In the genomic region with DNA sequence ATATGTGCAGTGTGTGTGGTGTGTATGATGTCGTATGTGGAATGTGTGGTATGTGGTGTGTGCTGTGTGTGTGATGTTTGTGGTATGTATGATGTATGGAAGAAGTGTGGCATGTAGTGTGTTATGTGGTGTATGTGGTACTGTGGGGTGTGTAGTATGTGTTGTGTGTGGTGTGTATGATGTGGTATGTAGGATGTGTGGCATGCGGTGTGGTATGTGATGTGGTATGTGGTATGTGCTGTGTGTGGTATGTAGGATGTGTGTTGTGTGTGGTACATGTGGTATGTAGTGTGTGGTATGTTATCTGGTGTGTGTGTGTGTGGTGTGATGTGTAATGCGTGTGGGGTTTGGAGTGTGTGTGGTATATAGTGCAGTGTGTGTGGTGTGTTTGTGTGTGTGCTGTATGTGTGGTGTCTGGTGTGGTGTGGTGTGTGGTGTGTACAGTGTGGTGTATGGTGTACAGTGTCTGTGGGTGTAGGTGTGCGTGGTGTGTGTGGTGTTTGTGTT, we compare ENCODE assay signal across 31 cellular contexts.
DNase-seq lines count a peak whose midpoint lies in the region; ATAC-seq and TF ChIP-seq lines count a peak whose summit lies in the region.
"Had no signal": no experiment of that assay in that cellular context is flagged by ENCODE, and none has a peak within 500 bp of the region (broad histone marks: within the 10 kb centered on the region; RNA-seq: fewer than 3 reads in every experiment).

No MANE protein-coding gene starts in this region.

- intact Hi-C loops in Right ventricle myocardium inferior (cut with DNase I), result no loop called here
- intact Hi-C loops in left ventricle myocardium superior (cut with micrococcal nuclease), result no loop called here
- intact Hi-C loops in lower lobe of right lung (cut with DNase I), result no loop called here

- no peaks in the 10 kb centered on the region for H3K9me3 ChIP-seq in lower lobe of right lung
- no peaks in the 10 kb centered on the region for H3K9me3 ChIP-seq in upper lobe of left lung
- H3K9me3 ChIP-seq: BE2C, HAP-1, tibial nerve had no signal

- no peak for TF ChIP-seq CTCF in lower lobe of right lung (IDR thresholded peaks at IDR 0.05)
- TF ChIP-seq CTCF in upper lobe of left lung (IDR thresholded peaks at IDR 0.05), result no peak

- no peaks in the 10 kb centered on the region for H3K27me3 ChIP-seq in lower lobe of right lung (ENCODE audit: low read depth)
- no peaks in the 10 kb centered on the region for H3K27me3 ChIP-seq in upper lobe of left lung
- H3K27me3 ChIP-seq: dorsolateral prefrontal cortex had no signal

- H3K36me3 ChIP-seq in lower lobe of right lung, result no peaks in the 10 kb centered on the region
- no peaks in the 10 kb centered on the region for H3K36me3 ChIP-seq in upper lobe of left lung
- H3K36me3 ChIP-seq: HAP-1, tibial nerve had no signal

- H3K4me1 ChIP-seq in lower lobe of right lung (no peaks in the 10 kb centered on the region), upper lobe of left lung (no peaks in the 10 kb centered on the region)
- H3K4me1 ChIP-seq: A549, BE2C, HAP-1, tibial nerve had no signal

- TF ChIP-seq POLR2A in upper lobe of left lung (IDR thresholded peaks at IDR 0.05), result no peak
- no peak for TF ChIP-seq POLR2A in GM18505 (IDR thresholded peaks at IDR 0.05; ENCODE audit: borderline replicate concordance, extremely low read depth, insufficient read depth, insufficient read length)

- H3K4me3 ChIP-seq in lower lobe of right lung, result no peak overlapping the region
- no peak overlapping the region for H3K4me3 ChIP-seq in upper lobe of left lung
- H3K4me3 ChIP-seq: A549, dorsolateral prefrontal cortex, HAP-1, tibial nerve had no signal

- no peak overlapping the region for H3K27ac ChIP-seq in lower lobe of right lung
- no peak overlapping the region for H3K27ac ChIP-seq in upper lobe of left lung
- H3K27ac ChIP-seq: A549, tibial nerve had no signal

- peak; percentile 37 for ATAC-seq in Right ventricle myocardium inferior
- ATAC-seq in left ventricle myocardium superior, result no peak
- ATAC-seq in lower lobe of right lung, result peak; percentile 38 to 44
- peak; percentile 49 to 77 for ATAC-seq in upper lobe of left lung (ENCODE audit: low FRiP score in 2 of 2)
- ATAC-seq in GM18505 (IDR thresholded peaks at IDR 0.05; ENCODE audit: unreplicated experiment), result no peak
- ATAC-seq: A549; activated CD8-positive, alpha-beta T cell treated with anti-CD3 and anti-CD28 coated beads, Interleukin-2, amount 10 ng/mL, durations not matched to agents 7 days and 5 days; activated T-cell treated with anti-CD3 and anti-CD28 coated beads, Interleukin-2, amount 50 U/mL, for 4 hours; PC-3 had no signal

- TF ChIP-seq EP300 in upper lobe of left lung (IDR thresholded peaks at IDR 0.05), result no peak

- 54 to 57% methylated on average over 4 of the region's 4 CpGs for WGBS in upper lobe of left lung, 2 donors

- no peak for DNase-seq in Right ventricle myocardium inferior (ENCODE audit: missing footprints)
- no peak for DNase-seq in left ventricle myocardium superior
- peak; percentile 2 for DNase-seq in SK-N-DZ (ENCODE audit: low spot score)
- no peak for DNase-seq in lower lobe of right lung
- DNase-seq in upper lobe of left lung, result no peak
- no peak for DNase-seq in islet precursor cell
- no peak for DNase-seq in GDM1 (lab: John Stamatoyannopoulos, UW)
- DNase-seq: activated CD4-positive, CD25-positive, alpha-beta regulatory T cell treated with anti-CD3 and anti-CD28 coated beads, Interleukin-2, amount 50 U/mL, for 72 hours; activated CD8-positive, alpha-beta T cell treated with anti-CD3 and anti-CD28 coated beads, Interleukin-2, amount 10 ng/mL, durations not matched to agents 7 days and 5 days; activated naive CD4-positive, alpha-beta T cell; activated T-cell treated with anti-CD3 and anti-CD28 coated beads, Interleukin-2, amount 50 U/mL, for 4 hours; anterior cingulate cortex; BE2C; central memory CD4-positive, alpha-beta T cell; DMS79; dorsolateral prefrontal cortex; foreskin fibroblast; hippocampal formation; MV-4-11; NCI-H1930; NCI-H2227 treated with DMSO at 0.1 percent for 48 hours; NCI-H774; PC-3; SHP77 treated with DMSO at 0.1 percent for 48 hours; small intestine; stimulated activated CD4-positive, alpha-beta T cell treated with anti-CD3 and anti-CD28 coated beads, Interleukin-2, amount 100 ng/mL, for 24 hours; stimulated activated naive CD4-positive, alpha-beta T cell treated with Interleukin-2 at 50 U/mL for 16 hours had no signal

Comparison
In these comparisons a context has a peak if more than half of its experiments do, and no peak if none do; other contexts are left out.
1. ATAC-seq: peak in Right ventricle myocardium inferior (single experiment), lower lobe of right lung (2 of 2) and upper lobe of left lung (2 of 2); none in left ventricle myocardium superior (single experiment) and GM18505 (single experiment).